In the genomic region with DNA sequence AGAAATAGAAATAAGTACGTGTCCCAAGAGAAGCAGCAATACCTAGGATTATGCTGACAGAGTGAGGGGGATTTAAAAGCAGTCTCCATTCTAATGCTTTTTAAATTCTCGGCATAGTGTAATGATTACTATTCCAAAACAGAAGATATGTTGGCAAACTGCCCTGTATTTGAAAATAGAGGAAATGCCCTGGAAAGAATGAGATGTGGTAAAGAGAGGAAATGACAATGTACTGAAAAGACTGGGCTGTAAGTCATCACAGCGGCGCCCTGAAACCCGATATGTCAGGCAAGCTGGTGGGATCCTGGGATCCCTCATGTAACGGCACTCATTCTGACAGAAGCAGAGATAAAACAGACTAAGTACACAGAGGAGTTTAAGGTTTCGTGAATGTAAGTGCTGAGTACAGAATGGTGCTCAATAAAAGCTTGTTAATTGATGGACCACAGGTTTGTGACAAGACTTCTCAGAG, we compare ENCODE assay signal across 8 cellular contexts.
DNase-seq lines count a peak whose midpoint lies in the region; ATAC-seq, FAIRE-seq and TF ChIP-seq lines count a peak whose summit lies in the region.

No MANE protein-coding gene starts in this region.

- CTCF ChIA-PET in Calu3 (lab: Charles Lee): no interaction called here

- no peaks in the 10 kb centered on the region for H3K36me3 Mint-ChIP-seq in Calu3 (ENCODE audit: insufficient read depth, unreplicated experiment)
- H3K36me3 Mint-ChIP-seq in activated naive CD4-positive, alpha-beta T cell treated with anti-CD3 and anti-CD28 coated beads, Interleukin-2, amount 50 U/mL, for 72 hours: no peaks in the 10 kb centered on the region

- no peak overlapping the region for H3K4me3 Mint-ChIP-seq in Calu3 (ENCODE audit: low read depth, unreplicated experiment)

- no TSS peak for BruUV-seq in Calu3 (replicated peaks; lab: Mats Ljungman, UMichigan)

- intact Hi-C loops in Calu3 (cut with micrococcal nuclease; ENCODE audit: unreplicated experiment): no loop called here

- H3K4me1 Mint-ChIP-seq in Calu3 (ENCODE audit: low read depth, unreplicated experiment): peaks cover 9% of the 10 kb centered on the region

- TF ChIP-seq CTCF in Calu3 (IDR thresholded peaks at IDR 0.05; ENCODE audit: unreplicated experiment): no peak

- no peak for FAIRE-seq in frontal cortex (lab: Jason Lieb, UNC)

- ATAC-seq in activated naive CD4-positive, alpha-beta T cell treated with anti-CD3 and anti-CD28 coated beads, Interleukin-2, amount 50 U/mL, for 72 hours: peak; percentile 36 to 46
- no peak for ATAC-seq in HG03135 (IDR thresholded peaks at IDR 0.05; ENCODE audit: unreplicated experiment)

- H3K27ac Mint-ChIP-seq in Calu3 (ENCODE audit: unreplicated experiment): no peak overlapping the region
- H3K27ac Mint-ChIP-seq in activated naive CD4-positive, alpha-beta T cell treated with anti-CD3 and anti-CD28 coated beads, Interleukin-2, amount 50 U/mL, for 72 hours: no peak overlapping the region

- no peaks in the 10 kb centered on the region for H3K27me3 Mint-ChIP-seq in Calu3 (ENCODE audit: unreplicated experiment)

- no peaks in the 10 kb centered on the region for H3K9me3 Mint-ChIP-seq in Calu3 (ENCODE audit: low read depth, unreplicated experiment)
- H3K9me3 Mint-ChIP-seq in activated naive CD4-positive, alpha-beta T cell treated with anti-CD3 and anti-CD28 coated beads, Interleukin-2, amount 50 U/mL, for 72 hours: peaks cover 0 to 5% of the 10 kb centered on the region in 2 donors

- DNase-seq in Calu3 (peak; percentile 28), Kasumi-1 (lab: John Stamatoyannopoulos, UW) (peak; percentile 95 to 98), iris pigment epithelial cell (ENCODE audit: low read depth) (peak; percentile 99), frontal cortex (ENCODE audit: low spot score in 2 of 2) (no peak), GM19240 (ENCODE audit: insufficient read length, low spot score) (no peak)
- DNase-seq in activated naive CD4-positive, alpha-beta T cell treated with anti-CD3 and anti-CD28 coated beads, Interleukin-2, amount 50 U/mL, for 72 hours (ENCODE audit: low spot score in 2 of 2): no peak
- no peak for DNase-seq in effector CD8-positive, alpha-beta T cell (lab: John Stamatoyannopoulos, UW)

Comparison
In these comparisons a context has a peak if more than half of its experiments do, and no peak if none do; other contexts are left out.
1. DNase-seq: peak in Calu3 (single experiment), Kasumi-1 (2 of 2) and iris pigment epithelial cell (single experiment); none in activated naive CD4-positive, alpha-beta T cell treated with anti-CD3 and anti-CD28 coated beads, Interleukin-2, amount 50 U/mL, for 72 hours (0 of 2), frontal cortex (0 of 2), effector CD8-positive, alpha-beta T cell (single experiment) and GM19240 (single experiment).